ENCODE assay signal across 25 cellular contexts in genomic region chr6:32551410-32551809, GRCh38. TPM values are rescaled to one million over a fixed set of nuclear protein-coding genes. Genes with fewer than 3 reads are reported as not detected.
"Had no signal": no experiment of that assay in that cellular context is flagged by ENCODE, and none has a peak within 500 bp of the region (broad histone marks: within the 10 kb centered on the region; RNA-seq: fewer than 3 reads in every experiment).

No MANE protein-coding gene starts in this region.

- H3K4me3 ChIP-seq: K562 had no signal

- FAIRE-seq: K562 had no signal

- ATAC-seq: activated CD8-positive, alpha-beta T cell treated with anti-CD3 and anti-CD28 coated beads for 36 hours; activated T-cell treated with anti-CD3 and anti-CD28 coated beads, Interleukin-2, amount 50 U/mL, for 72 hours; K562; T-cell had no signal

- DNase-seq: activated CD4-positive, alpha-beta T cell treated with anti-CD3 and anti-CD28 coated beads for 4 hours; activated CD4-positive, CD25-positive, alpha-beta regulatory T cell; activated CD8-positive, alpha-beta memory T cell treated with anti-CD3 and anti-CD28 coated beads, Interleukin-2, amount 50 U/mL, for 4 hours; activated CD8-positive, alpha-beta T cell treated with anti-CD3 and anti-CD28 coated beads for 36 hours; activated gamma-delta T cell treated with Interleukin-2 at 50 U/mL for 16 hours; activated naive CD4-positive, alpha-beta T cell treated with anti-CD3 and anti-CD28 coated beads, Interleukin-2, amount 10 ng/mL, durations not matched to agents 7 days and 5 days; activated naive CD8-positive, alpha-beta T cell treated with anti-CD3 and anti-CD28 coated beads for 36 hours; activated T-cell treated with anti-CD3 and anti-CD28 coated beads, Interleukin-2, amount 50 U/mL, for 72 hours; anterior cingulate cortex; Karpas-422; MM.1S; NCI-H1105 treated with DMSO at 0.1 percent for 48 hours; NCI-H1436 treated with DMSO at 0.1 percent for 48 hours; NCI-H187; NCI-H2081 treated with DMSO at 0.1 percent for 48 hours; NCI-H2227 treated with DMSO at 0.1 percent for 48 hours; NCI-H526; NCI-H774; SIG-M5; T-cell; T-helper 2 cell; T1000 had no signal

RNA-seq across cellular contexts. Expression of gene HLA-DRB5, which starts 21.3 kb away (rescaled TPM):
- total RNA-seq: K562, NCI-H460, RPMI7951 had no signal
- polyA plus RNA-seq: K562 had no signal
